ENCODE assay signal across 1 cellular context in the genomic region with DNA sequence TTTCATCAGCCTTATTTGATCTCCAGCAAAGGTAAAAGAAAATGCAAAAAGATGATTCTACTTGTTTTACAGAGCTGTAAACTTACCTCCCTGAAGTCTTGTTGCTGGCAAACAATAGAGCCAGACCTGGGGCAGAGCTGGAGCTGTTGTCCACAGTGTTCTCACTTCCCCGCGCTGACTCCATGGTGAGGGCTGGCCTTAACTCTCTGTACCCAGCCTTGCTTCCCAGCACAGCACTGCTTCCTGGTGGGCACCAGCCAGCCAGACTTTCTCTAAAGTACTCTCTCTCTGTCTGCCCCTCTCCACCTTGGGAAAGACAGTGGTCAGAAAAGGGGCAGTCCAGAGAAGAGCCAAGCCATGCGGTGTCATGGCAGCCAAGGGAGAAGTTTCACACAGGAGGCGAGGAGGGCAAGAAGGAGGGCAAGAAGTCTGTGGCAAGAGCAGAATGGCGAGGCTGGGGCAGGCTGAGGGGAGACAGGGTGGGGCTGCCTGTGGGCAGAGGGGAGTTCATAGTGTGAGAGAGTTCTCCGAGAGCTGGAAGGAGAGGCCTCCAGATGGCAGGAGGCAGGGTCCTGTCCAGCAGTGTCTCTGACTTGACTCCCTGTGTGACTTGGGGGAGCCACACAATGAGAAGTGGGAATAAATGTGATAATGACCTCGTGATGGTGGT.
TF ChIP-seq lines count a peak whose summit lies in the region.

No MANE protein-coding gene starts in this region.

TF ChIP-seq in GM23338, 12 proteins besides CTCF, POLR2A, EP300 and RAD21:
- TF ChIP-seq, protein P1, sequence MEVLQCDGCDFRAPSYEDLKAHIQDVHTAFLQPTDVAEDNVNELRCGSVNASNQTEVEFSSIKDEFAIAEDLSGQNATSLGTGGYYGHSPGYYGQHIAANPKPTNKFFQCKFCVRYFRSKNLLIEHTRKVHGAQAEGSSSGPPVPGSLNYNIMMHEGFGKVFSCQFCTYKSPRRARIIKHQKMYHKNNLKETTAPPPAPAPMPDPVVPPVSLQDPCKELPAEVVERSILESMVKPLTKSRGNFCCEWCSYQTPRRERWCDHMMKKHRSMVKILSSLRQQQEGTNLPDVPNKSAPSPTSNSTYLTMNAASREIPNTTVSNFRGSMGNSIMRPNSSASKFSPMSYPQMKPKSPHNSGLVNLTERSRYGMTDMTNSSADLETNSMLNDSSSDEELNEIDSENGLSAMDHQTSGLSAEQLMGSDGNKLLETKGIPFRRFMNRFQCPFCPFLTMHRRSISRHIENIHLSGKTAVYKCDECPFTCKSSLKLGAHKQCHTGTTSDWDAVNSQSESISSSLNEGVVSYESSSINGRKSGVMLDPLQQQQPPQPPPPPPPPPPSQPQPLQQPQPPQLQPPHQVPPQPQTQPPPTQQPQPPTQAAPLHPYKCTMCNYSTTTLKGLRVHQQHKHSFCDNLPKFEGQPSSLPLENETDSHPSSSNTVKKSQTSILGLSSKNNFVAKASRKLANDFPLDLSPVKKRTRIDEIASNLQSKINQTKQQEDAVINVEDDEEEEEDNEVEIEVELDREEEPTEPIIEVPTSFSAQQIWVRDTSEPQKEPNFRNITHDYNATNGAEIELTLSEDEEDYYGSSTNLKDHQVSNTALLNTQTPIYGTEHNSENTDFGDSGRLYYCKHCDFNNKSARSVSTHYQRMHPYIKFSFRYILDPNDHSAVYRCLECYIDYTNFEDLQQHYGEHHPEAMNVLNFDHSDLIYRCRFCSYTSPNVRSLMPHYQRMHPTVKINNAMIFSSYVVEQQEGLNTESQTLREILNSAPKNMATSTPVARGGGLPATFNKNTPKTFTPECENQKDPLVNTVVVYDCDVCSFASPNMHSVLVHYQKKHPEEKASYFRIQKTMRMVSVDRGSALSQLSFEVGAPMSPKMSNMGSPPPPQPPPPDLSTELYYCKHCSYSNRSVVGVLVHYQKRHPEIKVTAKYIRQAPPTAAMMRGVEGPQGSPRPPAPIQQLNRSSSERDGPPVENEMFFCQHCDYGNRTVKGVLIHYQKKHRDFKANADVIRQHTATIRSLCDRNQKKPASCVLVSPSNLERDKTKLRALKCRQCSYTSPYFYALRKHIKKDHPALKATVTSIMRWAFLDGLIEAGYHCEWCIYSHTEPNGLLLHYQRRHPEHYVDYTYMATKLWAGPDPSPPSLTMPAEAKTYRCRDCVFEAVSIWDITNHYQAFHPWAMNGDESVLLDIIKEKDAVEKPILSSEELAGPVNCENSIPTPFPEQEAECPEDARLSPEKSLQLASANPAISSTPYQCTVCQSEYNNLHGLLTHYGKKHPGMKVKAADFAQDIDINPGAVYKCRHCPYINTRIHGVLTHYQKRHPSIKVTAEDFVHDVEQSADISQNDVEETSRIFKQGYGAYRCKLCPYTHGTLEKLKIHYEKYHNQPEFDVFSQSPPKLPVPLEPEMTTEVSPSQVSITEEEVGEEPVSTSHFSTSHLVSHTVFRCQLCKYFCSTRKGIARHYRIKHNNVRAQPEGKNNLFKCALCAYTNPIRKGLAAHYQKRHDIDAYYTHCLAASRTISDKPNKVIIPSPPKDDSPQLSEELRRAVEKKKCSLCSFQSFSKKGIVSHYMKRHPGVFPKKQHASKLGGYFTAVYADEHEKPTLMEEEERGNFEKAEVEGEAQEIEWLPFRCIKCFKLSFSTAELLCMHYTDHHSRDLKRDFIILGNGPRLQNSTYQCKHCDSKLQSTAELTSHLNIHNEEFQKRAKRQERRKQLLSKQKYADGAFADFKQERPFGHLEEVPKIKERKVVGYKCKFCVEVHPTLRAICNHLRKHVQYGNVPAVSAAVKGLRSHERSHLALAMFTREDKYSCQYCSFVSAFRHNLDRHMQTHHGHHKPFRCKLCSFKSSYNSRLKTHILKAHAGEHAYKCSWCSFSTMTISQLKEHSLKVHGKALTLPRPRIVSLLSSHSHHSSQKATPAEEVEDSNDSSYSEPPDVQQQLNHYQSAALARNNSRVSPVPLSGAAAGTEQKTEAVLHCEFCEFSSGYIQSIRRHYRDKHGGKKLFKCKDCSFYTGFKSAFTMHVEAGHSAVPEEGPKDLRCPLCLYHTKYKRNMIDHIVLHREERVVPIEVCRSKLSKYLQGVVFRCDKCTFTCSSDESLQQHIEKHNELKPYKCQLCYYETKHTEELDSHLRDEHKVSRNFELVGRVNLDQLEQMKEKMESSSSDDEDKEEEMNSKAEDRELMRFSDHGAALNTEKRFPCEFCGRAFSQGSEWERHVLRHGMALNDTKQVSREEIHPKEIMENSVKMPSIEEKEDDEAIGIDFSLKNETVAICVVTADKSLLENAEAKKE (CRISPR knock-in tag; IDR thresholded peaks at IDR 0.05) = no peak
- TF ChIP-seq EZH2 (IDR thresholded peaks at IDR 0.05; ENCODE audit: low read depth, unreplicated experiment) = no peak
